Comparison of ENCODE assay signal across 8 cellular contexts in genomic region chr17:74429604-74430384, GRCh38. TPM values are rescaled to one million over a fixed set of nuclear protein-coding genes. Genes with fewer than 3 reads are reported as not detected.
DNase-seq lines count a peak whose midpoint lies in the region; ATAC-seq lines count a peak whose summit lies in the region.

No MANE protein-coding gene starts in this region.

- DNase-seq in NCI-H510A treated with DMSO at 0.1 percent for 48 hours (lab: John Stamatoyannopoulos, UW): peak; percentile 68
- no peak for DNase-seq in Right ventricle myocardium superior
- DNase-seq in retina: peak; percentile 17
- DNase-seq in stimulated activated CD8-positive, alpha-beta memory T cell treated with anti-CD3 and anti-CD28 coated beads, Interleukin-4, amount 100 ng/mL, for 48 hours: no peak
- DNase-seq in T-helper 1 cell: no peak
- DNase-seq in OCI-M1 (lab: John Stamatoyannopoulos, UW): no peak

- intact Hi-C loops in Right ventricle myocardium superior (cut with DNase I): no loop called here

- peak; percentile 16 for ATAC-seq in GM19023 (IDR thresholded peaks at IDR 0.05; ENCODE audit: unreplicated experiment)
- peak; percentile 43 for ATAC-seq in Right ventricle myocardium superior (ENCODE audit: poor library complexity)
- ATAC-seq in activated CD4-positive, CD25-positive, alpha-beta regulatory T cell treated with anti-CD3 and anti-CD28 coated beads, Interleukin-2, amount 50 U/mL, for 24 hours: no peak

RNA-seq across cellular contexts. Expression of gene GPRC5C, which starts 2.1 kb away (rescaled TPM):
- total RNA-seq in Right ventricle myocardium superior: 30.5 TPM

RNA-seq across cellular contexts. Expression of gene CD300A, which starts 36.6 kb away (rescaled TPM):
- total RNA-seq in Right ventricle myocardium superior: 1.7 TPM

Comparison
In these comparisons a context has a peak if more than half of its experiments do, and no peak if none do; other contexts are left out.
1. ATAC-seq: peak in GM19023 (single experiment) and Right ventricle myocardium superior (single experiment); none in activated CD4-positive, CD25-positive, alpha-beta regulatory T cell treated with anti-CD3 and anti-CD28 coated beads, Interleukin-2, amount 50 U/mL, for 24 hours (0 of 2).
2. DNase-seq: peak in NCI-H510A treated with DMSO at 0.1 percent for 48 hours (single experiment) and retina (single experiment); none in Right ventricle myocardium superior (single experiment), stimulated activated CD8-positive, alpha-beta memory T cell treated with anti-CD3 and anti-CD28 coated beads, Interleukin-4, amount 100 ng/mL, for 48 hours (single experiment), T-helper 1 cell (0 of 5) and OCI-M1 (single experiment).